ENCODE assay signal across 1 cellular context in genomic region chr7:35697414-35698175, GRCh38.
A peak's percentile ranks its signal among the peaks of the same experiment; 100 is the strongest.
TF ChIP-seq lines count a peak whose summit lies in the region.

No MANE protein-coding gene starts in this region.

TF ChIP-seq in K562, 482 proteins besides CTCF, POLR2A, EP300 and RAD21:
- TF ChIP-seq EHMT2 (IDR thresholded peaks at IDR 0.05) (no peak), JUND (IDR thresholded peaks at IDR 0.05; ENCODE audit: borderline replicate concordance, low read depth, low read length) (peak; percentile 30; the same call in 1 of the 2 replicates), JUND (tag; IDR thresholded peaks at IDR 0.05; ENCODE audit: borderline replicate concordance, low read depth, low read length) (peak; percentile 47; the same call in 1 of the 3 replicates), CBX5 (IDR thresholded peaks at IDR 0.05; ENCODE audit: borderline replicate concordance, low read depth) (no peak), FOSL1 (tag; conservative IDR thresholded peaks at IDR 0.05) (peak; percentile 88), DACH1 (IDR thresholded peaks at IDR 0.05; ENCODE audit: partially characterized antibody) (peak; percentile 20)
